In the genomic region with DNA sequence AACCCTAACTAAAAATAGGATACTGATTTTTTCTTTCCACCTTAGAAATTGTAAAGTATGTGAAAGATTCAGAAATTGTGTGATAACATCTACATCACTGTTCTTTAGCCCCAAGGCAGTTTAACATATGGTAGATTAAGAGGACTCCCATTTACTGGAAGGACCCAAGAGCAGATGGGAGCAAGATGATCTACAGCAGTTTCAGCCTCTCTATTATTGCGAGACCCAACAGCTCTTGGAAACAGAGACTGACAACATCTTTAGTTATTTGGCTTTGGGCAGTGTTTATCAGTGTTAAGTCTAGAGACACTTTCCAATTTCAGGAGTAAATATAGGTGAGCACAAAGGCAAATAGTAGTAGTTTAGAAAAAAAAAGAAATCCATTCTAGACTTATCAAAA, we compare ENCODE assay signal across 18 cellular contexts.
A peak's percentile ranks its signal among the peaks of the same experiment; 100 is the strongest.
DNase-seq lines count a peak whose midpoint lies in the region; ATAC-seq, FAIRE-seq and TF ChIP-seq lines count a peak whose summit lies in the region.
"Had no signal": no experiment of that assay in that cellular context is flagged by ENCODE, and none has a peak within 500 bp of the region (broad histone marks: within the 10 kb centered on the region; RNA-seq: fewer than 3 reads in every experiment).

No MANE protein-coding gene starts in this region.

- H3K27me3 ChIP-seq in neural progenitor cell: no peaks in the 10 kb centered on the region
- H3K27me3 ChIP-seq: gastroesophageal sphincter, tibial nerve had no signal

- peaks cover 7% of the 10 kb centered on the region for H3F3A ChIP-seq in neural progenitor cell (ENCODE audit: low read depth)

- H3K9me3 Mint-ChIP-seq in activated CD8-positive, alpha-beta T cell treated with anti-CD3 and anti-CD28 coated beads for 36 hours: no peaks in the 10 kb centered on the region
- no peaks in the 10 kb centered on the region for H3K9me3 Mint-ChIP-seq in activated CD8-positive, alpha-beta T cell treated with anti-CD3 and anti-CD28 coated beads, Interleukin-2, amount 10 ng/mL, durations not matched to agents 7 days and 5 days (ENCODE audit: insufficient read depth)
- H3K9me3 Mint-ChIP-seq in naive B cell (no peaks in the 10 kb centered on the region), neural progenitor cell (no peaks in the 10 kb centered on the region)
- H3K9me3 Mint-ChIP-seq: activated CD4-positive, alpha-beta T cell treated with anti-CD3 and anti-CD28 coated beads, Interleukin-2, amount 10 ng/mL, durations not matched to agents 7 days and 5 days had no signal

- FAIRE-seq in GM18507 (lab: Jason Lieb, UNC): peak; percentile 35
- FAIRE-seq: GM12892, H54 had no signal

- peaks cover 25% of the 10 kb centered on the region for H3K36me3 Mint-ChIP-seq in activated CD8-positive, alpha-beta T cell treated with anti-CD3 and anti-CD28 coated beads for 36 hours (ENCODE audit: low read depth)
- peaks cover 19% of the 10 kb centered on the region for H3K36me3 Mint-ChIP-seq in activated CD8-positive, alpha-beta T cell treated with anti-CD3 and anti-CD28 coated beads, Interleukin-2, amount 10 ng/mL, durations not matched to agents 7 days and 5 days (ENCODE audit: low read depth)
- H3K36me3 Mint-ChIP-seq in naive B cell: no peaks in the 10 kb centered on the region
- no peaks in the 10 kb centered on the region for H3K36me3 Mint-ChIP-seq in neural progenitor cell

- no peak overlapping the region for H2AFZ ChIP-seq in neural progenitor cell (replicated peaks)

- H3K4me3 ChIP-seq in neural progenitor cell: no peak overlapping the region
- H3K4me3 ChIP-seq: gastroesophageal sphincter, tibial nerve had no signal

- no peaks in the 10 kb centered on the region for H3K9me3 ChIP-seq in neural progenitor cell (ENCODE audit: low read depth)
- H3K9me3 ChIP-seq: gastroesophageal sphincter, tibial nerve had no signal

- H3K9ac ChIP-seq in neural progenitor cell: no peak overlapping the region

- no peak for TF ChIP-seq CTCF in activated CD8-positive, alpha-beta T cell treated with anti-CD3 and anti-CD28 coated beads for 36 hours (IDR thresholded peaks at IDR 0.05)
- TF ChIP-seq CTCF in neural progenitor cell (IDR thresholded peaks at IDR 0.05): no peak

- H3K4me3 Mint-ChIP-seq in activated CD8-positive, alpha-beta T cell treated with anti-CD3 and anti-CD28 coated beads for 36 hours: no peak overlapping the region
- no peak overlapping the region for H3K4me3 Mint-ChIP-seq in activated CD8-positive, alpha-beta T cell treated with anti-CD3 and anti-CD28 coated beads, Interleukin-2, amount 10 ng/mL, durations not matched to agents 7 days and 5 days
- H3K4me3 Mint-ChIP-seq in naive B cell: peak overlapping the region in 5 of 8 donors; percentile 6 to 56 (median 27)
- H3K4me3 Mint-ChIP-seq in neural progenitor cell: no peak overlapping the region
- H3K4me3 Mint-ChIP-seq: activated CD4-positive, alpha-beta T cell treated with anti-CD3 and anti-CD28 coated beads, Interleukin-2, amount 10 ng/mL, durations not matched to agents 7 days and 5 days had no signal

- CTCF ChIA-PET in activated CD8-positive, alpha-beta T cell treated with anti-CD3 and anti-CD28 coated beads for 36 hours (lab: Charles Lee): interaction anchor here (0.6 to 2.1 kb wide), 2 partner anchors 12 to 13 kb away, joined by 3 to 5 read pairs; no protein-coding TSS in a partner anchor
- CTCF ChIA-PET in activated CD8-positive, alpha-beta T cell treated with anti-CD3 and anti-CD28 coated beads, Interleukin-2, amount 10 ng/mL, durations not matched to agents 7 days and 5 days (lab: Charles Lee): interaction anchor here (0.9 to 2.4 kb wide), 4 partner anchors 9 to 183 kb away, joined by 3 to 7 read pairs (median 3); a partner anchor contains a TSS

- no peaks in the 10 kb centered on the region for H3K79me2 ChIP-seq in neural progenitor cell (ENCODE audit: low read depth)

- H3K4me2 ChIP-seq in neural progenitor cell: no peak overlapping the region

- POLR2A ChIA-PET in activated CD8-positive, alpha-beta T cell treated with anti-CD3 and anti-CD28 coated beads for 36 hours (lab: Charles Lee): interaction anchor here (0.7 to 3.6 kb wide), 5 partner anchors 13 to 280 kb away, joined by 3 to 12 read pairs (median 4); no protein-coding TSS in a partner anchor
- POLR2A ChIA-PET in activated CD8-positive, alpha-beta T cell treated with anti-CD3 and anti-CD28 coated beads, Interleukin-2, amount 10 ng/mL, durations not matched to agents 7 days and 5 days (lab: Charles Lee): interaction anchor here (0.6 kb wide), 1 partner anchor 161 kb away, joined by 3 read pairs; no protein-coding TSS in a partner anchor

- no peaks in the 10 kb centered on the region for H3K36me3 ChIP-seq in neural progenitor cell
- H3K36me3 ChIP-seq: tibial nerve had no signal

- intact Hi-C loops in activated CD8-positive, alpha-beta T cell treated with anti-CD3 and anti-CD28 coated beads for 36 hours (cut with micrococcal nuclease): no loop called here

- H4K20me1 ChIP-seq in neural progenitor cell (ENCODE audit: low read depth): no peaks in the 10 kb centered on the region

- H3K4me1 Mint-ChIP-seq in activated CD8-positive, alpha-beta T cell treated with anti-CD3 and anti-CD28 coated beads for 36 hours (ENCODE audit: low read depth): peaks cover 67% of the 10 kb centered on the region
- peaks cover 36% of the 10 kb centered on the region for H3K4me1 Mint-ChIP-seq in activated CD8-positive, alpha-beta T cell treated with anti-CD3 and anti-CD28 coated beads, Interleukin-2, amount 10 ng/mL, durations not matched to agents 7 days and 5 days (ENCODE audit: low read depth)
- H3K4me1 Mint-ChIP-seq in naive B cell (peaks cover 35 to 71% (median 66%) of the 10 kb centered on the region in 3 donors), neural progenitor cell (peaks cover 11% of the 10 kb centered on the region)

- peaks cover 10% of the 10 kb centered on the region for H3K4me1 ChIP-seq in neural progenitor cell

- H3K27me3 Mint-ChIP-seq in activated CD8-positive, alpha-beta T cell treated with anti-CD3 and anti-CD28 coated beads for 36 hours: no peaks in the 10 kb centered on the region
- H3K27me3 Mint-ChIP-seq in activated CD8-positive, alpha-beta T cell treated with anti-CD3 and anti-CD28 coated beads, Interleukin-2, amount 10 ng/mL, durations not matched to agents 7 days and 5 days (ENCODE audit: low read depth): no peaks in the 10 kb centered on the region
- H3K27me3 Mint-ChIP-seq in naive B cell (no peaks in the 10 kb centered on the region), neural progenitor cell (ENCODE audit: insufficient read depth, low read depth) (peaks cover 3% of the 10 kb centered on the region)
- H3K27me3 Mint-ChIP-seq: activated CD4-positive, alpha-beta T cell treated with anti-CD3 and anti-CD28 coated beads, Interleukin-2, amount 10 ng/mL, durations not matched to agents 7 days and 5 days had no signal

- peak overlapping the region; percentile 50 for H3K27ac Mint-ChIP-seq in activated CD8-positive, alpha-beta T cell treated with anti-CD3 and anti-CD28 coated beads for 36 hours
- no peak overlapping the region for H3K27ac Mint-ChIP-seq in activated CD8-positive, alpha-beta T cell treated with anti-CD3 and anti-CD28 coated beads, Interleukin-2, amount 10 ng/mL, durations not matched to agents 7 days and 5 days
- H3K27ac Mint-ChIP-seq in naive B cell: peak overlapping the region in 5 of 6 donors; percentile 29 to 71 (median 54)
- no peak overlapping the region for H3K27ac Mint-ChIP-seq in neural progenitor cell
- H3K27ac Mint-ChIP-seq: activated CD4-positive, alpha-beta T cell treated with anti-CD3 and anti-CD28 coated beads, Interleukin-2, amount 10 ng/mL, durations not matched to agents 7 days and 5 days had no signal

- H3K27ac ChIP-seq in neural progenitor cell: no peak overlapping the region
- H3K27ac ChIP-seq: gastroesophageal sphincter, tibial nerve had no signal

- DNase-seq in activated CD8-positive, alpha-beta T cell treated with anti-CD3 and anti-CD28 coated beads for 36 hours: no peak
- no peak for DNase-seq in activated CD8-positive, alpha-beta T cell treated with anti-CD3 and anti-CD28 coated beads, Interleukin-2, amount 10 ng/mL, durations not matched to agents 7 days and 5 days
- no peak for DNase-seq in GM18507 (ENCODE audit: extremely low spot score, insufficient read length, low read depth)
- peak; percentile 38 for DNase-seq in SK-N-DZ (ENCODE audit: low spot score)
- DNase-seq in naive B cell: no peak
- DNase-seq in GM19240 (ENCODE audit: insufficient read length, low spot score): no peak
- DNase-seq in neural progenitor cell (ENCODE audit: low spot score): no peak
- DNase-seq: activated CD4-positive, alpha-beta T cell treated with anti-CD3 and anti-CD28 coated beads, Interleukin-2, amount 10 ng/mL, durations not matched to agents 7 days and 5 days; activated T-cell treated with anti-CD3 and anti-CD28 coated beads, Interleukin-2, amount 50 U/mL, for 1 hour; amygdala; NCI-H2029; SHP77 treated with DMSO at 0.1 percent for 48 hours; stimulated activated CD4-positive, alpha-beta T cell treated with anti-CD3 and anti-CD28 coated beads, Interleukin-4, amount 100 ng/mL, for 24 hours had no signal

- ATAC-seq in activated CD8-positive, alpha-beta T cell treated with anti-CD3 and anti-CD28 coated beads for 36 hours: no peak
- ATAC-seq in activated CD8-positive, alpha-beta T cell treated with anti-CD3 and anti-CD28 coated beads, Interleukin-2, amount 10 ng/mL, durations not matched to agents 7 days and 5 days: no peak
- ATAC-seq in naive B cell (ENCODE audit: low read depth in 2 of 2) (no peak), HG02763 (IDR thresholded peaks at IDR 0.05; ENCODE audit: unreplicated experiment) (no peak)
- ATAC-seq: gastroesophageal sphincter had no signal

Comparison
In these comparisons a context has a peak if more than half of its experiments do, and no peak if none do; other contexts are left out.
1. H3K27ac Mint-ChIP-seq: peak in activated CD8-positive, alpha-beta T cell treated with anti-CD3 and anti-CD28 coated beads for 36 hours (single experiment) and naive B cell (5 of 6); none in activated CD8-positive, alpha-beta T cell treated with anti-CD3 and anti-CD28 coated beads, Interleukin-2, amount 10 ng/mL, durations not matched to agents 7 days and 5 days (single experiment) and neural progenitor cell (single experiment).
2. H3K4me3 Mint-ChIP-seq: peak in naive B cell (5 of 8); none in activated CD8-positive, alpha-beta T cell treated with anti-CD3 and anti-CD28 coated beads for 36 hours (single experiment), activated CD8-positive, alpha-beta T cell treated with anti-CD3 and anti-CD28 coated beads, Interleukin-2, amount 10 ng/mL, durations not matched to agents 7 days and 5 days (single experiment) and neural progenitor cell (single experiment).